Comparison of ENCODE assay signal across 9 cellular contexts in the genomic region with DNA sequence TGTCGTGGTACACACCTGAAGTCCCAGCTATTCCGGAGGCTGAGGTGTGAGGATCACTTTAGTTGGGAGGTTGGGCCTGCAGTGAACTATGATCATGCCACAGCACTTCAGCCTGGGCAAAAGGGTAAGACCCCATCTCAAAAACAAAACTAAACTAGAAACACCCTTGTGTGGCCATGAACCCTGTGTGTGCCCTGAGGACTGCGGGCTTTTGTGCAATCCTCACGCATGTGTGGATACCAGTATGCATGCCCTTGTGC. TPM values are rescaled to one million over a fixed set of nuclear protein-coding genes. Genes with fewer than 3 reads are reported as not detected.
DNase-seq lines count a peak whose midpoint lies in the region; ATAC-seq, FAIRE-seq and TF ChIP-seq lines count a peak whose summit lies in the region.
"Had no signal": no experiment of that assay in that cellular context is flagged by ENCODE, and none has a peak within 500 bp of the region (broad histone marks: within the 10 kb centered on the region; RNA-seq: fewer than 3 reads in every experiment).

No MANE protein-coding gene starts in this region.

- H3K9me3 Mint-ChIP-seq in activated naive CD4-positive, alpha-beta T cell treated with anti-CD3 and anti-CD28 coated beads, Interleukin-2, amount 10 ng/mL, durations not matched to agents 7 days and 5 days = no peaks in the 10 kb centered on the region

- H4K91ac ChIP-seq in mesenchymal stem cell (ENCODE audit: low read length) = peak overlapping the region; percentile 85

- H3K27me3 Mint-ChIP-seq in activated naive CD4-positive, alpha-beta T cell treated with anti-CD3 and anti-CD28 coated beads, Interleukin-2, amount 10 ng/mL, durations not matched to agents 7 days and 5 days = no peaks in the 10 kb centered on the region

- H3K79me2 ChIP-seq in GM12878 (ENCODE audit: control insufficient read depth, insufficient read depth, low read length) = peaks cover 36% of the 10 kb centered on the region

- H3K36me3 Mint-ChIP-seq in activated naive CD4-positive, alpha-beta T cell treated with anti-CD3 and anti-CD28 coated beads, Interleukin-2, amount 10 ng/mL, durations not matched to agents 7 days and 5 days = peaks cover 42% of the 10 kb centered on the region

- H3K4me1 Mint-ChIP-seq in activated naive CD4-positive, alpha-beta T cell treated with anti-CD3 and anti-CD28 coated beads, Interleukin-2, amount 10 ng/mL, durations not matched to agents 7 days and 5 days = peaks cover 42% of the 10 kb centered on the region

- TF ChIP-seq EP300 in GM12878 (IDR thresholded peaks at IDR 0.05; ENCODE audit: borderline replicate concordance in 1 of 2, control insufficient read depth in 1 of 2, low read depth in 2 of 2, low read length in 2 of 2) (no peak), upper lobe of left lung (IDR thresholded peaks at IDR 0.05) (no peak)

- no peak overlapping the region for H2BK5ac ChIP-seq in mesenchymal stem cell (ENCODE audit: low read depth, low read length, poor library complexity, severe bottlenecking)

- H3K9me3 ChIP-seq in GM12878 (replicated peaks; ENCODE audit: control insufficient read depth, insufficient read depth, low read length) (no peaks in the 10 kb centered on the region), mesenchymal stem cell (ENCODE audit: control insufficient read depth, low read length) (no peaks in the 10 kb centered on the region), upper lobe of left lung (no peaks in the 10 kb centered on the region)

- H2AFZ ChIP-seq in GM12878 (ENCODE audit: control insufficient read depth, low read depth, low read length) (no peak overlapping the region; the same call in 1 of the 2 replicates), mesenchymal stem cell (ENCODE audit: low read depth, low read length) (no peak overlapping the region)

- H3K27me3 ChIP-seq in GM12878 (replicated peaks in 1 of 2; ENCODE audit: control insufficient read depth in 2 of 2, insufficient read depth in 2 of 2, low read length in 1 of 2) (no peaks in the 10 kb centered on the region), mesenchymal stem cell (ENCODE audit: control insufficient read depth in 1 of 2, insufficient read depth in 1 of 2, low read length in 2 of 2) (no peaks in the 10 kb centered on the region), upper lobe of left lung (no peaks in the 10 kb centered on the region)

- peaks cover 33% of the 10 kb centered on the region for H3K4me1 ChIP-seq in GM12878 (ENCODE audit: control insufficient read depth, insufficient read depth, low read length)
- H3K4me1 ChIP-seq in mesenchymal stem cell (ENCODE audit: control insufficient read depth, insufficient read depth, low read depth, low read length) = peaks cover 31% of the 10 kb centered on the region
- H3K4me1 ChIP-seq in upper lobe of left lung = peaks cover 33 to 44% (median 42%) of the 10 kb centered on the region in 4 donors

- peak overlapping the region; percentile 68 for H3K27ac ChIP-seq in GM12878 (ENCODE audit: control insufficient read depth, insufficient read depth)
- peak overlapping the region; percentile 91 for H3K27ac ChIP-seq in mesenchymal stem cell (ENCODE audit: low read length, poor library complexity, severe bottlenecking)
- peak overlapping the region; percentile 85 to 99 (median 93) for H3K27ac ChIP-seq in upper lobe of left lung

- H3K9ac ChIP-seq in GM12878 (ENCODE audit: control insufficient read depth, insufficient read depth, low read length) = peak overlapping the region; percentile 56
- peak overlapping the region; percentile 93 for H3K9ac ChIP-seq in mesenchymal stem cell (ENCODE audit: low read length)

- WGBS in GM12878 (ENCODE audit: insufficient coverage, insufficient replicate concordance, low lambda C conversion rate, missing lambda C conversion rate) = 49% methylated on average over 4 of the region's 4 CpGs
- WGBS in mesenchymal stem cell = 71% methylated on average over 4 of the region's 4 CpGs
- 47 to 56% methylated on average over 4 of the region's 4 CpGs for WGBS in upper lobe of left lung, 2 donors

- ATAC-seq in GM12878 = no peak
- ATAC-seq in upper lobe of left lung (ENCODE audit: low FRiP score in 2 of 2) = no peak
- no peak for ATAC-seq in activated CD4-positive, CD25-positive, alpha-beta regulatory T cell treated with anti-CD3 and anti-CD28 coated beads, Interleukin-2, amount 50 U/mL, for 24 hours

- CTCF ChIA-PET in activated naive CD4-positive, alpha-beta T cell treated with anti-CD3 and anti-CD28 coated beads, Interleukin-2, amount 10 ng/mL, durations not matched to agents 7 days and 5 days (lab: Charles Lee) = interaction anchor here (1.0 to 3.9 kb wide), 4 partner anchors 9 to 45 kb away, joined by 3 to 24 read pairs (median 4); partner anchors contain the start of gene RAB4B
- CTCF ChIA-PET in GM12878 (lab: Yijun Ruan, JAX) = interaction anchor here (1.4 to 3.2 kb wide), 4 partner anchors 20 to 48 kb away, joined by 7 to 50 read pairs (median 10); partner anchors contain the start of genes ACTMAP, RAB4B and SNRPA

- SMC1A ChIA-PET in GM12878 (lab: Charles Lee; ENCODE audit: uncharacterized antibody, unreplicated experiment) = interaction anchor here (0.7 to 5.3 kb wide), 9 partner anchors 9 to 137 kb away, joined by 3 to 39 read pairs (median 5); partner anchors contain the start of genes ACTMAP, MIA, RAB4B and SNRPA

- H3K14ac ChIP-seq in mesenchymal stem cell (ENCODE audit: low read length in 2 of 2) = peak overlapping the region in 1 of 2 experiments; percentile 13

- H4K20me1 ChIP-seq in GM12878 (ENCODE audit: control insufficient read depth, insufficient read depth) = peaks cover 8% of the 10 kb centered on the region

- POLR2A ChIA-PET in GM12878 (lab: Charles Lee) = interaction anchor here (0.6 to 4.3 kb wide), 4 partner anchors 19 to 48 kb away, joined by 3 to 83 read pairs (median 18); partner anchors contain the start of genes ACTMAP, RAB4B and SNRPA

- peak overlapping the region; percentile 87 for H4K8ac ChIP-seq in mesenchymal stem cell (ENCODE audit: low read length)

- no peak overlapping the region for H2BK15ac ChIP-seq in mesenchymal stem cell (ENCODE audit: low read depth, poor library complexity, severe bottlenecking)

- DNase-seq in activated naive CD4-positive, alpha-beta T cell treated with anti-CD3 and anti-CD28 coated beads, Interleukin-2, amount 10 ng/mL, durations not matched to agents 7 days and 5 days = no peak
- DNase-seq in activated naive CD4-positive, alpha-beta T cell (lab: John Stamatoyannopoulos, UW) = no peak
- no peak for DNase-seq in GM12878 (ENCODE audit: low read depth, low spot score)
- DNase-seq in mesenchymal stem cell = no peak
- no peak for DNase-seq in upper lobe of left lung
- no peak for DNase-seq in stimulated activated CD4-positive, alpha-beta T cell treated with anti-CD3 and anti-CD28 coated beads, Interleukin-4, amount 100 ng/mL, for 1 hour
- DNase-seq in central memory CD4-positive, alpha-beta T cell = no peak

- H3K4me3 Mint-ChIP-seq in activated naive CD4-positive, alpha-beta T cell treated with anti-CD3 and anti-CD28 coated beads, Interleukin-2, amount 10 ng/mL, durations not matched to agents 7 days and 5 days = peak overlapping the region; percentile 84

- H3K27ac Mint-ChIP-seq in activated naive CD4-positive, alpha-beta T cell treated with anti-CD3 and anti-CD28 coated beads, Interleukin-2, amount 10 ng/mL, durations not matched to agents 7 days and 5 days = peak overlapping the region; percentile 98

- H3K36me3 ChIP-seq in GM12878 (ENCODE audit: control insufficient read depth in 2 of 2, insufficient read depth in 2 of 2, low read length in 1 of 2) = peaks cover 3 to 11% of the 10 kb centered on the region in 2 experiments; a peak in 3 of 4 replicates
- H3K36me3 ChIP-seq in mesenchymal stem cell (ENCODE audit: control insufficient read depth in 1 of 2, insufficient read depth in 2 of 2, low read depth in 1 of 2, low read length in 2 of 2) = peaks cover 25 to 39% of the 10 kb centered on the region in 2 experiments
- peaks cover 4 to 30% (median 14%) of the 10 kb centered on the region in 4 donors for H3K36me3 ChIP-seq in upper lobe of left lung

- no TSS peak for BruUV-seq in GM12878 (replicated peaks; lab: Mats Ljungman, UMichigan)

- TF ChIP-seq CTCF in GM12878 (IDR thresholded peaks at IDR 0.05 in 2 of 3, conservative IDR thresholded peaks at IDR 0.05 in 1 of 3; ENCODE audit: control insufficient read depth in 2 of 3, extremely low read depth in 1 of 3, insufficient read depth in 1 of 3, low read depth in 3 of 3, low read length in 3 of 3) (no peak), upper lobe of left lung (IDR thresholded peaks at IDR 0.05) (no peak)

- in situ Hi-C loops in GM12878 (cut with MboI) = no loop called here

- H3K18ac ChIP-seq in mesenchymal stem cell (ENCODE audit: low read depth in 1 of 2, low read length in 2 of 2) = peak overlapping the region; percentile 58 to 67

- RAD21 ChIA-PET in GM12878 (lab: Charles Lee; ENCODE audit: unreplicated experiment) = interaction anchor here (1.2 to 4.6 kb wide), 6 partner anchors 9 to 52 kb away, joined by 4 to 56 read pairs (median 10); partner anchors contain the start of genes ACTMAP, RAB4B and SNRPA

- H3K4me3 ChIP-seq in GM12878 = peak overlapping the region; percentile 66
- peak overlapping the region; percentile 28 to 82 for H3K4me3 ChIP-seq in mesenchymal stem cell (ENCODE audit: insufficient read depth in 1 of 2, low read depth in 1 of 2, low read length in 2 of 2)
- H3K4me3 ChIP-seq in upper lobe of left lung = peak overlapping the region in 3 of 4 donors; percentile 95 to 99 (median 97)

- no peak for TF ChIP-seq RAD21 in GM12878 (IDR thresholded peaks at IDR 0.05; ENCODE audit: insufficient read depth, low read depth, low read length)

- peak overlapping the region in 1 of 2 experiments; percentile 27 for H3K4ac ChIP-seq in mesenchymal stem cell (ENCODE audit: low read depth in 1 of 2, low read length in 2 of 2)

- H3K4me2 ChIP-seq in GM12878 (ENCODE audit: control insufficient read depth, insufficient read depth) (peak overlapping the region; percentile 46), mesenchymal stem cell (ENCODE audit: low read length, poor library complexity, severe bottlenecking) (peak overlapping the region; percentile 40)

- peak overlapping the region in 1 of 2 experiments; percentile 47 for H2BK12ac ChIP-seq in mesenchymal stem cell (ENCODE audit: low read length in 2 of 2)

- no peak overlapping the region for H3K23ac ChIP-seq in mesenchymal stem cell (ENCODE audit: low read length in 2 of 2)

- H2AK5ac ChIP-seq in mesenchymal stem cell (ENCODE audit: low read length, severe bottlenecking) = no peak overlapping the region

- FAIRE-seq in GM12878 (lab: Jason Lieb, UNC) = no peak
- FAIRE-seq: colon had no signal

- TF ChIP-seq POLR2A in GM12878 (IDR thresholded peaks at IDR 0.05; ENCODE audit: low read depth, low read length) (no peak), upper lobe of left lung (IDR thresholded peaks at IDR 0.05) (no peak)

- no peak overlapping the region for H2BK120ac ChIP-seq in mesenchymal stem cell (ENCODE audit: low read depth, low read length)

- H3K79me1 ChIP-seq in mesenchymal stem cell (replicated peaks; ENCODE audit: low read length, poor library complexity, severe bottlenecking) = peaks cover 2% of the 10 kb centered on the region

- intact Hi-C loops in GM12878 (cut with micrococcal nuclease; ENCODE audit: unreplicated experiment) = loop anchor here (1.0 to 2.0 kb wide), 4 partner anchors 21 to 465 kb away; partner anchors contain the start of genes ACTMAP, COQ8B and ITPKC

RNA-seq across cellular contexts. Expression of gene EGLN2, which starts 1.1 kb away (rescaled TPM):
- 57.7 and 67.3 TPM in 2 replicates for total RNA-seq in GM12878 (2013; cell fraction: nucleolus; rRNA removed)
- total RNA-seq in GM12878 (2014; rRNA removed) (80.9 and 91.8 TPM in 2 replicates), GM12878 (2014; rRNA removed; fragmentation: Illumina TruSeq; extraction: Trizol) (57.7 and 62.5 TPM in 2 replicates), GM12878 (2021) (89.3 and 90.9 TPM in 2 replicates), upper lobe of left lung (100 to 1,000 TPM; 170 to 353 (median 211) TPM)
- 21.1 TPM for polyA plus RNA-seq in GM12878 (2011; ENCODE audit: low read depth)
- polyA plus RNA-seq in GM12878 (2011; rRNA removed) (20.1 and 35.1 TPM in 2 replicates), GM12878 (2014; fragmentation: Illumina TruSeq; extraction: Trizol) (20.3 and 49.6 TPM in 2 replicates), GM12878 (2014; fragmentation: Nextera tagmentation; extraction: Ambion mirVana) (10 to 100 TPM in 1 of 2 experiments, 1 to 10 TPM in 1; 8.6 to 34.9 TPM), GM12878 (2014; rRNA removed) (88.6 and 94.4 TPM in 2 replicates), GM12878 (2016; fragmentation: Nextera tagmentation; extraction: Ambion mirVana) (10 to 100 TPM; 71.1 to 93.0 TPM)
- 50.5 and 76.9 TPM in 2 replicates for polyA plus RNA-seq in GM12878 (2011; cell fraction: cytosol; rRNA removed)
- 87.9 and 107 TPM in 2 replicates for polyA plus RNA-seq in GM12878 (2011; cell fraction: nucleus; rRNA removed)
- polyA plus RNA-seq in GM12878 (2012) = 47.4 and 50.4 TPM in 2 replicates
- polyA minus RNA-seq in GM12878 (2011; rRNA and poly(A)+ RNA removed) = 28.0 and 58.9 TPM in 2 replicates
- polyA minus RNA-seq in GM12878 (2011; cell fraction: cytosol; rRNA and poly(A)+ RNA removed) = 25.8 and 29.5 TPM in 2 replicates
- polyA minus RNA-seq in GM12878 (2011; cell fraction: nucleus; rRNA and poly(A)+ RNA removed) = 23.2 and 46.2 TPM in 2 replicates
- 77.6 TPM for polyA plus RNA-seq in mesenchymal stem cell (2013, experiment 1 of 2)
- polyA plus RNA-seq in mesenchymal stem cell (2013, experiment 2 of 2) = 79.5 TPM

RNA-seq across cellular contexts. Expression of gene RAB4B, which starts 19.8 kb away (rescaled TPM):
- total RNA-seq in GM12878 (2013; cell fraction: nucleolus; rRNA removed) = 5.2 and 5.7 TPM in 2 replicates
- total RNA-seq in GM12878 (2014; rRNA removed) (27.8 and 30.4 TPM in 2 replicates), GM12878 (2014; rRNA removed; fragmentation: Illumina TruSeq; extraction: Trizol) (9.8 and 11.5 TPM in 2 replicates), GM12878 (2021) (32.9 and 38.2 TPM in 2 replicates), upper lobe of left lung (10 to 100 TPM; 39.9 to 78.5 (median 58.6) TPM)
- 11.8 TPM for polyA plus RNA-seq in GM12878 (2011; ENCODE audit: low read depth)
- polyA plus RNA-seq in GM12878 (2011; rRNA removed) (14.9 and 25.1 TPM in 2 replicates), GM12878 (2014; fragmentation: Illumina TruSeq; extraction: Trizol) (3.5 and 13.7 TPM in 2 replicates), GM12878 (2014; fragmentation: Nextera tagmentation; extraction: Ambion mirVana) (1 to 10 TPM in 1 of 2 experiments, under 1 TPM in 1; 0.60 to 3.2 TPM), GM12878 (2014; rRNA removed) (43.1 and 51.5 TPM in 2 replicates), GM12878 (2016; fragmentation: Nextera tagmentation; extraction: Ambion mirVana) (10 to 100 TPM; 47.9 to 50.0 TPM)
- polyA plus RNA-seq in GM12878 (2011; cell fraction: cytosol; rRNA removed) = 40.3 and 56.5 TPM in 2 replicates
- 38.3 and 42.5 TPM in 2 replicates for polyA plus RNA-seq in GM12878 (2011; cell fraction: nucleus; rRNA removed)
- 26.6 and 31.5 TPM in 2 replicates for polyA plus RNA-seq in GM12878 (2012)
- 10.3 and 16.6 TPM in 2 replicates for polyA minus RNA-seq in GM12878 (2011; rRNA and poly(A)+ RNA removed)
- 3.3 and 6.8 TPM in 2 replicates for polyA minus RNA-seq in GM12878 (2011; cell fraction: cytosol; rRNA and poly(A)+ RNA removed)
- polyA minus RNA-seq in GM12878 (2011; cell fraction: nucleus; rRNA and poly(A)+ RNA removed) = 4.6 and 5.7 TPM in 2 replicates
- polyA plus RNA-seq in mesenchymal stem cell (2013, experiment 1 of 2) = 17.4 TPM
- polyA plus RNA-seq in mesenchymal stem cell (2013, experiment 2 of 2) = 16.7 TPM

RNA-seq across cellular contexts. Expression of gene MIA, which starts 22.6 kb away (rescaled TPM):
- total RNA-seq in GM12878 (2013; cell fraction: nucleolus; rRNA removed) = 2.6 and 3.0 TPM in 2 replicates
- total RNA-seq in GM12878 (2014; rRNA removed) = 0.33 and 0.40 TPM in 2 replicates
- not detected in 2 replicates for total RNA-seq in GM12878 (2014; rRNA removed; fragmentation: Illumina TruSeq; extraction: Trizol)
- 0.92 TPM in 1 of 2 replicates, not detected in the other for total RNA-seq in GM12878 (2021)
- not detected for polyA plus RNA-seq in GM12878 (2011; ENCODE audit: low read depth)
- 0.16 and 0.39 TPM in 2 replicates for polyA plus RNA-seq in GM12878 (2011; rRNA removed)
- polyA plus RNA-seq in GM12878 (2011; cell fraction: cytosol; rRNA removed) = 0.52 TPM in 1 of 2 replicates, not detected in the other
- polyA plus RNA-seq in GM12878 (2011; cell fraction: nucleus; rRNA removed) = 0.63 and 1.2 TPM in 2 replicates
- 0.49 and 0.74 TPM in 2 replicates for polyA plus RNA-seq in GM12878 (2012)
- polyA plus RNA-seq in GM12878 (2014; fragmentation: Illumina TruSeq; extraction: Trizol) = not detected in 2 replicates
- polyA plus RNA-seq in GM12878 (2014; fragmentation: Nextera tagmentation; extraction: Ambion mirVana) = 1 to 10 TPM; 1.4 to 1.6 TPM
- 0.36 TPM in 1 of 2 replicates, not detected in the other for polyA plus RNA-seq in GM12878 (2014; rRNA removed)
- polyA plus RNA-seq in GM12878 (2016; fragmentation: Nextera tagmentation; extraction: Ambion mirVana) = 1 to 10 TPM; 1.6 to 2.7 TPM
- polyA minus RNA-seq in GM12878 (2011; rRNA and poly(A)+ RNA removed) = not detected in 2 replicates
- not detected in 2 replicates for polyA minus RNA-seq in GM12878 (2011; cell fraction: cytosol; rRNA and poly(A)+ RNA removed)
- 0.97 TPM in 1 of 2 replicates, not detected in the other for polyA minus RNA-seq in GM12878 (2011; cell fraction: nucleus; rRNA and poly(A)+ RNA removed)
- polyA plus RNA-seq in mesenchymal stem cell (2013, experiment 1 of 2) = not detected
- polyA plus RNA-seq in mesenchymal stem cell (2013, experiment 2 of 2) = not detected
- total RNA-seq in upper lobe of left lung = 1 to 10 TPM in 3 of 6 donors, not detected in 3; 1.2 to 5.2 (median 2.1) TPM

RNA-seq across cellular contexts. Expression of gene SNRPA, which starts 46.9 kb away (rescaled TPM):
- total RNA-seq in GM12878 (2013; cell fraction: nucleolus; rRNA removed) = 37.6 and 39.8 TPM in 2 replicates
- total RNA-seq in GM12878 (2014; rRNA removed) = 260 and 299 TPM in 2 replicates
- 130 and 137 TPM in 2 replicates for total RNA-seq in GM12878 (2014; rRNA removed; fragmentation: Illumina TruSeq; extraction: Trizol)
- total RNA-seq in GM12878 (2021) = 186 and 196 TPM in 2 replicates
- 42.1 TPM for polyA plus RNA-seq in GM12878 (2011; ENCODE audit: low read depth)
- polyA plus RNA-seq in GM12878 (2011; rRNA removed) = 115 and 219 TPM in 2 replicates
- polyA plus RNA-seq in GM12878 (2011; cell fraction: cytosol; rRNA removed) = 158 and 310 TPM in 2 replicates
- polyA plus RNA-seq in GM12878 (2011; cell fraction: nucleus; rRNA removed) = 351 and 467 TPM in 2 replicates
- 117 and 145 TPM in 2 replicates for polyA plus RNA-seq in GM12878 (2012)
- polyA plus RNA-seq in GM12878 (2014; fragmentation: Illumina TruSeq; extraction: Trizol) = 164 and 166 TPM in 2 replicates
- polyA plus RNA-seq in GM12878 (2014; fragmentation: Nextera tagmentation; extraction: Ambion mirVana) = 10 to 100 TPM; 14.8 to 32.8 TPM
- polyA plus RNA-seq in GM12878 (2014; rRNA removed) = 297 and 367 TPM in 2 replicates
- 100 to 1,000 TPM; 241 to 257 TPM for polyA plus RNA-seq in GM12878 (2016; fragmentation: Nextera tagmentation; extraction: Ambion mirVana)
- polyA minus RNA-seq in GM12878 (2011; rRNA and poly(A)+ RNA removed) = 181 and 241 TPM in 2 replicates
- polyA minus RNA-seq in GM12878 (2011; cell fraction: cytosol; rRNA and poly(A)+ RNA removed) = 81.0 and 81.1 TPM in 2 replicates
- polyA minus RNA-seq in GM12878 (2011; cell fraction: nucleus; rRNA and poly(A)+ RNA removed) = 63.2 and 95.8 TPM in 2 replicates
- 62.8 TPM for polyA plus RNA-seq in mesenchymal stem cell (2013, experiment 1 of 2)
- 61.8 TPM for polyA plus RNA-seq in mesenchymal stem cell (2013, experiment 2 of 2)
- total RNA-seq in upper lobe of left lung = 10 to 100 TPM; 32.4 to 90.1 (median 55.3) TPM

RNA-seq across cellular contexts. Expression of gene ACTMAP, which starts 47.6 kb away (rescaled TPM):
- 5.8 and 6.1 TPM in 2 replicates for total RNA-seq in GM12878 (2013; cell fraction: nucleolus; rRNA removed)
- total RNA-seq in GM12878 (2014; rRNA removed) (2.9 and 5.4 TPM in 2 replicates), GM12878 (2014; rRNA removed; fragmentation: Illumina TruSeq; extraction: Trizol) (2.3 and 3.0 TPM in 2 replicates), GM12878 (2021) (22.9 and 26.2 TPM in 2 replicates), upper lobe of left lung (10 to 100 TPM; 16.0 to 28.4 (median 21.5) TPM)
- polyA plus RNA-seq in GM12878 (2011; ENCODE audit: low read depth) = 8.6 TPM
- polyA plus RNA-seq in GM12878 (2011; rRNA removed) (4.0 and 10.0 TPM in 2 replicates), GM12878 (2014; fragmentation: Illumina TruSeq; extraction: Trizol) (15.5 and 15.7 TPM in 2 replicates), GM12878 (2014; fragmentation: Nextera tagmentation; extraction: Ambion mirVana) (1 to 10 TPM; 4.7 to 8.2 TPM), GM12878 (2014; rRNA removed) (12.2 and 13.3 TPM in 2 replicates), GM12878 (2016; fragmentation: Nextera tagmentation; extraction: Ambion mirVana) (10 to 100 TPM; 16.1 to 20.8 TPM)
- polyA plus RNA-seq in GM12878 (2011; cell fraction: cytosol; rRNA removed) = 14.0 and 17.0 TPM in 2 replicates
- polyA plus RNA-seq in GM12878 (2011; cell fraction: nucleus; rRNA removed) = 39.1 and 41.7 TPM in 2 replicates
- polyA plus RNA-seq in GM12878 (2012) = 18.6 and 20.0 TPM in 2 replicates
- 7.2 and 10.9 TPM in 2 replicates for polyA minus RNA-seq in GM12878 (2011; rRNA and poly(A)+ RNA removed)
- polyA minus RNA-seq in GM12878 (2011; cell fraction: cytosol; rRNA and poly(A)+ RNA removed) = 11.7 and 13.5 TPM in 2 replicates
- 4.5 and 7.3 TPM in 2 replicates for polyA minus RNA-seq in GM12878 (2011; cell fraction: nucleus; rRNA and poly(A)+ RNA removed)
- polyA plus RNA-seq in mesenchymal stem cell (2013, experiment 1 of 2) = 5.2 TPM
- 5.4 TPM for polyA plus RNA-seq in mesenchymal stem cell (2013, experiment 2 of 2)
